8 cellular contexts compared by ENCODE assay signal in genomic region chr1:221203224-221204054, GRCh38.
DNase-seq lines count a peak whose midpoint lies in the region; ATAC-seq and TF ChIP-seq lines count a peak whose summit lies in the region.

No MANE protein-coding gene starts in this region.

- no peaks in the 10 kb centered on the region for H3K27me3 Mint-ChIP-seq in activated CD8-positive, alpha-beta T cell treated with anti-CD3 and anti-CD28 coated beads, Interleukin-2, amount 10 ng/mL, durations not matched to agents 7 days and 5 days (ENCODE audit: low read depth)
- no peaks in the 10 kb centered on the region for H3K27me3 Mint-ChIP-seq in endothelial cell (ENCODE audit: unreplicated experiment)

- H3K9me3 Mint-ChIP-seq in activated CD8-positive, alpha-beta T cell treated with anti-CD3 and anti-CD28 coated beads, Interleukin-2, amount 10 ng/mL, durations not matched to agents 7 days and 5 days (ENCODE audit: insufficient read depth) = no peaks in the 10 kb centered on the region
- H3K9me3 Mint-ChIP-seq in endothelial cell (ENCODE audit: unreplicated experiment) = no peaks in the 10 kb centered on the region

- no peak overlapping the region for H3K27ac Mint-ChIP-seq in activated CD8-positive, alpha-beta T cell treated with anti-CD3 and anti-CD28 coated beads, Interleukin-2, amount 10 ng/mL, durations not matched to agents 7 days and 5 days
- no peak overlapping the region for H3K27ac Mint-ChIP-seq in endothelial cell (ENCODE audit: unreplicated experiment)

- intact Hi-C loops in mucosa of descending colon (cut with DNase I, micrococcal nuclease) = no loop called here

- peak; percentile 63 for DNase-seq in NK-92 treated with Interleukin-12 subunit alpha and Interleukin-12 subunit beta, amount 100 ng/mL, for 24 hours (lab: John Stamatoyannopoulos, UW)
- DNase-seq in NK-92 (lab: John Stamatoyannopoulos, UW; ENCODE audit: unreplicated experiment) = no peak
- DNase-seq in NCI-H526 treated with DMSO at 0.1 percent for 48 hours (lab: John Stamatoyannopoulos, UW) = peak; percentile 0
- DNase-seq in activated CD8-positive, alpha-beta T cell treated with anti-CD3 and anti-CD28 coated beads, Interleukin-2, amount 10 ng/mL, durations not matched to agents 7 days and 5 days = peak; percentile 75
- DNase-seq in endothelial cell (ENCODE audit: low spot score) = peak; percentile 85
- DNase-seq in mucosa of descending colon = peak; percentile 59 to 78 (median 64)
- peak; percentile 17 to 31 for DNase-seq in stimulated activated CD8-positive, alpha-beta memory T cell treated with anti-CD3 and anti-CD28 coated beads, Interleukin-4, amount 100 ng/mL, for 1 hour (ENCODE audit: low read depth in 2 of 2, low spot score in 1 of 2)

- TF ChIP-seq CTCF in endothelial cell (IDR thresholded peaks at IDR 0.05; ENCODE audit: unreplicated experiment) = peak; percentile 97
- TF ChIP-seq CTCF in mucosa of descending colon (IDR thresholded peaks at IDR 0.05) = peak; percentile 65

- no peak overlapping the region for H3K4me3 Mint-ChIP-seq in activated CD8-positive, alpha-beta T cell treated with anti-CD3 and anti-CD28 coated beads, Interleukin-2, amount 10 ng/mL, durations not matched to agents 7 days and 5 days
- no peak overlapping the region for H3K4me3 Mint-ChIP-seq in endothelial cell (ENCODE audit: unreplicated experiment)

- POLR2A ChIA-PET in activated CD8-positive, alpha-beta T cell treated with anti-CD3 and anti-CD28 coated beads, Interleukin-2, amount 10 ng/mL, durations not matched to agents 7 days and 5 days (lab: Charles Lee) = no interaction called here

- H3K36me3 Mint-ChIP-seq in activated CD8-positive, alpha-beta T cell treated with anti-CD3 and anti-CD28 coated beads, Interleukin-2, amount 10 ng/mL, durations not matched to agents 7 days and 5 days (ENCODE audit: low read depth) = no peaks in the 10 kb centered on the region
- no peaks in the 10 kb centered on the region for H3K36me3 Mint-ChIP-seq in endothelial cell (ENCODE audit: low read depth, unreplicated experiment)

- CTCF ChIA-PET in activated CD8-positive, alpha-beta T cell treated with anti-CD3 and anti-CD28 coated beads, Interleukin-2, amount 10 ng/mL, durations not matched to agents 7 days and 5 days (lab: Charles Lee) = interaction anchor here (0.6 to 2.6 kb wide), 19 partner anchors 11 to 1461 kb away, joined by 3 to 20 read pairs (median 3); no protein-coding TSS in a partner anchor

- no peaks in the 10 kb centered on the region for H3K4me1 Mint-ChIP-seq in activated CD8-positive, alpha-beta T cell treated with anti-CD3 and anti-CD28 coated beads, Interleukin-2, amount 10 ng/mL, durations not matched to agents 7 days and 5 days (ENCODE audit: low read depth)
- H3K4me1 Mint-ChIP-seq in endothelial cell (ENCODE audit: unreplicated experiment) = no peaks in the 10 kb centered on the region

- ATAC-seq in HG03103 (IDR thresholded peaks at IDR 0.05; ENCODE audit: low read depth, unreplicated experiment) (peak; percentile 71), mucosa of descending colon (peak; percentile 66)
- ATAC-seq in activated CD8-positive, alpha-beta T cell treated with anti-CD3 and anti-CD28 coated beads, Interleukin-2, amount 10 ng/mL, durations not matched to agents 7 days and 5 days = peak; percentile 57

- H3K36me3 ChIP-seq in mucosa of descending colon (ENCODE audit: low read depth) = no peaks in the 10 kb centered on the region

- no peak overlapping the region for H3K4me3 ChIP-seq in mucosa of descending colon

- no peaks in the 10 kb centered on the region for H3K4me1 ChIP-seq in mucosa of descending colon (ENCODE audit: low read depth)

- H3K9me3 ChIP-seq in mucosa of descending colon = no peaks in the 10 kb centered on the region
